Comparison of ENCODE assay signal across 1 cellular context in the genomic region with DNA sequence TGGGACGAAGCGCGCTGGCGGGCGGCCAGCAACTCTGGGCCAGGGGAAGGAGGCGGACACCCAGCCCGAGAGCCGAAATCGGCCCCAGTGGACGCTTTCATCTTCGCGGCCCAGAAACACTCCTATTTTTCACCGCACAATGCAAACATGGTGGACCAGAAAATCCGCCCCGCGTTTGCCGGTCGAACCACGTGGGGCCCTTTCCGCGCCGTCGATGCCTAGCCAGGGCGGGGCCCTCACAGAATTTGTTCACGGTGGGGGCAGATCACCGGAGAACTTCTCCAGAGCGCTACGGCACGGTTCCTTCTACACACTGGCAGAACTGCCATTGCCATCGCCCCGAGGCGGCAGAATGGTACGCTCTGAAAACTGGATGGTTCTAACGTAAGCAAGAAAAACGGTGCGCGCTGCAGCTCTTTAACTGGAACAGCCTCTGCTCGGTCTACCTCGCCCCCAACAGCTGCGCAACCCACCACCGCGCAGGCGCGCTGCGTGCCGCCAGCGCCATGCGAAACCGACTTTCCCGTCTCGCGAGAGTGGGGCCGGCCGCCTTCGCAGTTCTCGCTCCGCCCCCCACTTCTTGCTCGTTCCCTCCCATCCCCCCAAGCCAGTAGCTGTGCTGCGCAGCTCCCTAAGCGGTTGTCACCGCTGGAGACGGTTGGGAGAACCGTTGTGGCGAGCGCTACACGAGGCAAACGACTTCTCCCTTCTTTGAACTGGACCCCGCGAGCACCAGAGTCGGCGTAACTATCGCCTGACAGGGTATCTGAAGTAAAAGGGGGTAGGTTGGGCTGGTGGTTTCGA.
TF ChIP-seq lines count a peak whose summit lies in the region.

A gene with protein sequence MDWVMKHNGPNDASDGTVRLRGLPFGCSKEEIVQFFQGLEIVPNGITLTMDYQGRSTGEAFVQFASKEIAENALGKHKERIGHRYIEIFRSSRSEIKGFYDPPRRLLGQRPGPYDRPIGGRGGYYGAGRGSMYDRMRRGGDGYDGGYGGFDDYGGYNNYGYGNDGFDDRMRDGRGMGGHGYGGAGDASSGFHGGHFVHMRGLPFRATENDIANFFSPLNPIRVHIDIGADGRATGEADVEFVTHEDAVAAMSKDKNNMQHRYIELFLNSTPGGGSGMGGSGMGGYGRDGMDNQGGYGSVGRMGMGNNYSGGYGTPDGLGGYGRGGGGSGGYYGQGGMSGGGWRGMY (plus strand): TSS at position 610 of the 804 bp plus-strand sequence. CDS start 5,158 bp downstream, outside the sequence.

TF ChIP-seq in WTC11, 78 proteins besides CTCF, POLR2A, EP300 and RAD21 (continued from another document and continues in another):
- TF ChIP-seq, protein P1, sequence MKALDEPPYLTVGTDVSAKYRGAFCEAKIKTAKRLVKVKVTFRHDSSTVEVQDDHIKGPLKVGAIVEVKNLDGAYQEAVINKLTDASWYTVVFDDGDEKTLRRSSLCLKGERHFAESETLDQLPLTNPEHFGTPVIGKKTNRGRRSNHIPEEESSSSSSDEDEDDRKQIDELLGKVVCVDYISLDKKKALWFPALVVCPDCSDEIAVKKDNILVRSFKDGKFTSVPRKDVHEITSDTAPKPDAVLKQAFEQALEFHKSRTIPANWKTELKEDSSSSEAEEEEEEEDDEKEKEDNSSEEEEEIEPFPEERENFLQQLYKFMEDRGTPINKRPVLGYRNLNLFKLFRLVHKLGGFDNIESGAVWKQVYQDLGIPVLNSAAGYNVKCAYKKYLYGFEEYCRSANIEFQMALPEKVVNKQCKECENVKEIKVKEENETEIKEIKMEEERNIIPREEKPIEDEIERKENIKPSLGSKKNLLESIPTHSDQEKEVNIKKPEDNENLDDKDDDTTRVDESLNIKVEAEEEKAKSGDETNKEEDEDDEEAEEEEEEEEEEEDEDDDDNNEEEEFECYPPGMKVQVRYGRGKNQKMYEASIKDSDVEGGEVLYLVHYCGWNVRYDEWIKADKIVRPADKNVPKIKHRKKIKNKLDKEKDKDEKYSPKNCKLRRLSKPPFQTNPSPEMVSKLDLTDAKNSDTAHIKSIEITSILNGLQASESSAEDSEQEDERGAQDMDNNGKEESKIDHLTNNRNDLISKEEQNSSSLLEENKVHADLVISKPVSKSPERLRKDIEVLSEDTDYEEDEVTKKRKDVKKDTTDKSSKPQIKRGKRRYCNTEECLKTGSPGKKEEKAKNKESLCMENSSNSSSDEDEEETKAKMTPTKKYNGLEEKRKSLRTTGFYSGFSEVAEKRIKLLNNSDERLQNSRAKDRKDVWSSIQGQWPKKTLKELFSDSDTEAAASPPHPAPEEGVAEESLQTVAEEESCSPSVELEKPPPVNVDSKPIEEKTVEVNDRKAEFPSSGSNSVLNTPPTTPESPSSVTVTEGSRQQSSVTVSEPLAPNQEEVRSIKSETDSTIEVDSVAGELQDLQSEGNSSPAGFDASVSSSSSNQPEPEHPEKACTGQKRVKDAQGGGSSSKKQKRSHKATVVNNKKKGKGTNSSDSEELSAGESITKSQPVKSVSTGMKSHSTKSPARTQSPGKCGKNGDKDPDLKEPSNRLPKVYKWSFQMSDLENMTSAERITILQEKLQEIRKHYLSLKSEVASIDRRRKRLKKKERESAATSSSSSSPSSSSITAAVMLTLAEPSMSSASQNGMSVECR (CRISPR knock-in tag; IDR thresholded peaks at IDR 0.05; ENCODE audit: borderline replicate concordance): 0 out of 2 replicates have a peak, but pooled peaks have one; percentile 17
- TF ChIP-seq, protein P2, sequence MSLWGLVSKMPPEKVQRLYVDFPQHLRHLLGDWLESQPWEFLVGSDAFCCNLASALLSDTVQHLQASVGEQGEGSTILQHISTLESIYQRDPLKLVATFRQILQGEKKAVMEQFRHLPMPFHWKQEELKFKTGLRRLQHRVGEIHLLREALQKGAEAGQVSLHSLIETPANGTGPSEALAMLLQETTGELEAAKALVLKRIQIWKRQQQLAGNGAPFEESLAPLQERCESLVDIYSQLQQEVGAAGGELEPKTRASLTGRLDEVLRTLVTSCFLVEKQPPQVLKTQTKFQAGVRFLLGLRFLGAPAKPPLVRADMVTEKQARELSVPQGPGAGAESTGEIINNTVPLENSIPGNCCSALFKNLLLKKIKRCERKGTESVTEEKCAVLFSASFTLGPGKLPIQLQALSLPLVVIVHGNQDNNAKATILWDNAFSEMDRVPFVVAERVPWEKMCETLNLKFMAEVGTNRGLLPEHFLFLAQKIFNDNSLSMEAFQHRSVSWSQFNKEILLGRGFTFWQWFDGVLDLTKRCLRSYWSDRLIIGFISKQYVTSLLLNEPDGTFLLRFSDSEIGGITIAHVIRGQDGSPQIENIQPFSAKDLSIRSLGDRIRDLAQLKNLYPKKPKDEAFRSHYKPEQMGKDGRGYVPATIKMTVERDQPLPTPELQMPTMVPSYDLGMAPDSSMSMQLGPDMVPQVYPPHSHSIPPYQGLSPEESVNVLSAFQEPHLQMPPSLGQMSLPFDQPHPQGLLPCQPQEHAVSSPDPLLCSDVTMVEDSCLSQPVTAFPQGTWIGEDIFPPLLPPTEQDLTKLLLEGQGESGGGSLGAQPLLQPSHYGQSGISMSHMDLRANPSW (CRISPR knock-in tag; conservative IDR thresholded peaks at IDR 0.05; ENCODE audit: low read depth): no peak
- TF ChIP-seq NFATC4 (CRISPR knock-in tag; IDR thresholded peaks at IDR 0.05) (peak; percentile 37), HMGA2 (CRISPR knock-in tag; IDR thresholded peaks at IDR 0.05) (no peak), ZNF423 (CRISPR knock-in tag; IDR thresholded peaks at IDR 0.05) (no peak), ELF4 (CRISPR knock-in tag; IDR thresholded peaks at IDR 0.05; ENCODE audit: low read depth) (no peak), OVOL2 (CRISPR knock-in tag; IDR thresholded peaks at IDR 0.05; ENCODE audit: borderline replicate concordance) (peak; percentile 7; the same call in 1 of the 2 replicates), NR1H2 (CRISPR knock-in tag; IDR thresholded peaks at IDR 0.05) (no peak), ETV6 (CRISPR knock-in tag; IDR thresholded peaks at IDR 0.05) (peak; percentile 95), MXD4 (CRISPR knock-in tag; IDR thresholded peaks at IDR 0.05; ENCODE audit: borderline replicate concordance) (no peak), CREM (CRISPR knock-in tag; IDR thresholded peaks at IDR 0.05) (no peak), SOX15 (CRISPR knock-in tag; IDR thresholded peaks at IDR 0.05) (no peak), CREB1 (CRISPR knock-in tag; IDR thresholded peaks at IDR 0.05) (no peak), NFYB (CRISPR knock-in tag; conservative IDR thresholded peaks at IDR 0.05; ENCODE audit: low read depth) (no peak; the same call in 1 of the 2 replicates), IRF2 (CRISPR knock-in tag; IDR thresholded peaks at IDR 0.05; ENCODE audit: borderline replicate concordance, low read depth) (no peak; the same call in 1 of the 2 replicates), TP53 (CRISPR knock-in tag; IDR thresholded peaks at IDR 0.05) (no peak; the same call in 1 of the 2 replicates), SMAD4 (CRISPR knock-in tag; IDR thresholded peaks at IDR 0.05) (no peak), CBFB (CRISPR knock-in tag; IDR thresholded peaks at IDR 0.05; ENCODE audit: low read depth) (no peak)
- TF ChIP-seq, protein P3, sequence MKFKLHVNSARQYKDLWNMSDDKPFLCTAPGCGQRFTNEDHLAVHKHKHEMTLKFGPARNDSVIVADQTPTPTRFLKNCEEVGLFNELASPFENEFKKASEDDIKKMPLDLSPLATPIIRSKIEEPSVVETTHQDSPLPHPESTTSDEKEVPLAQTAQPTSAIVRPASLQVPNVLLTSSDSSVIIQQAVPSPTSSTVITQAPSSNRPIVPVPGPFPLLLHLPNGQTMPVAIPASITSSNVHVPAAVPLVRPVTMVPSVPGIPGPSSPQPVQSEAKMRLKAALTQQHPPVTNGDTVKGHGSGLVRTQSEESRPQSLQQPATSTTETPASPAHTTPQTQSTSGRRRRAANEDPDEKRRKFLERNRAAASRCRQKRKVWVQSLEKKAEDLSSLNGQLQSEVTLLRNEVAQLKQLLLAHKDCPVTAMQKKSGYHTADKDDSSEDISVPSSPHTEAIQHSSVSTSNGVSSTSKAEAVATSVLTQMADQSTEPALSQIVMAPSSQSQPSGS (CRISPR knock-in tag; IDR thresholded peaks at IDR 0.05; ENCODE audit: borderline replicate concordance, low read depth): no peak; the same call in 1 of the 2 replicates
- TF ChIP-seq, protein P4, sequence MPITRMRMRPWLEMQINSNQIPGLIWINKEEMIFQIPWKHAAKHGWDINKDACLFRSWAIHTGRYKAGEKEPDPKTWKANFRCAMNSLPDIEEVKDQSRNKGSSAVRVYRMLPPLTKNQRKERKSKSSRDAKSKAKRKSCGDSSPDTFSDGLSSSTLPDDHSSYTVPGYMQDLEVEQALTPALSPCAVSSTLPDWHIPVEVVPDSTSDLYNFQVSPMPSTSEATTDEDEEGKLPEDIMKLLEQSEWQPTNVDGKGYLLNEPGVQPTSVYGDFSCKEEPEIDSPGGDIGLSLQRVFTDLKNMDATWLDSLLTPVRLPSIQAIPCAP (CRISPR knock-in tag; IDR thresholded peaks at IDR 0.05): peak; percentile 91
- TF ChIP-seq, protein P5, sequence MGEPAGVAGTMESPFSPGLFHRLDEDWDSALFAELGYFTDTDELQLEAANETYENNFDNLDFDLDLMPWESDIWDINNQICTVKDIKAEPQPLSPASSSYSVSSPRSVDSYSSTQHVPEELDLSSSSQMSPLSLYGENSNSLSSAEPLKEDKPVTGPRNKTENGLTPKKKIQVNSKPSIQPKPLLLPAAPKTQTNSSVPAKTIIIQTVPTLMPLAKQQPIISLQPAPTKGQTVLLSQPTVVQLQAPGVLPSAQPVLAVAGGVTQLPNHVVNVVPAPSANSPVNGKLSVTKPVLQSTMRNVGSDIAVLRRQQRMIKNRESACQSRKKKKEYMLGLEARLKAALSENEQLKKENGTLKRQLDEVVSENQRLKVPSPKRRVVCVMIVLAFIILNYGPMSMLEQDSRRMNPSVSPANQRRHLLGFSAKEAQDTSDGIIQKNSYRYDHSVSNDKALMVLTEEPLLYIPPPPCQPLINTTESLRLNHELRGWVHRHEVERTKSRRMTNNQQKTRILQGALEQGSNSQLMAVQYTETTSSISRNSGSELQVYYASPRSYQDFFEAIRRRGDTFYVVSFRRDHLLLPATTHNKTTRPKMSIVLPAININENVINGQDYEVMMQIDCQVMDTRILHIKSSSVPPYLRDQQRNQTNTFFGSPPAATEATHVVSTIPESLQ (CRISPR knock-in tag; IDR thresholded peaks at IDR 0.05): 0 out of 2 replicates have a peak, but pooled peaks have one; percentile 10
- TF ChIP-seq, protein P6, sequence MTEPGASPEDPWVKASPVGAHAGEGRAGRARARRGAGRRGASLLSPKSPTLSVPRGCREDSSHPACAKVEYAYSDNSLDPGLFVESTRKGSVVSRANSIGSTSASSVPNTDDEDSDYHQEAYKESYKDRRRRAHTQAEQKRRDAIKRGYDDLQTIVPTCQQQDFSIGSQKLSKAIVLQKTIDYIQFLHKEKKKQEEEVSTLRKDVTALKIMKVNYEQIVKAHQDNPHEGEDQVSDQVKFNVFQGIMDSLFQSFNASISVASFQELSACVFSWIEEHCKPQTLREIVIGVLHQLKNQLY (CRISPR knock-in tag; IDR thresholded peaks at IDR 0.05): no peak
- TF ChIP-seq, protein P7, sequence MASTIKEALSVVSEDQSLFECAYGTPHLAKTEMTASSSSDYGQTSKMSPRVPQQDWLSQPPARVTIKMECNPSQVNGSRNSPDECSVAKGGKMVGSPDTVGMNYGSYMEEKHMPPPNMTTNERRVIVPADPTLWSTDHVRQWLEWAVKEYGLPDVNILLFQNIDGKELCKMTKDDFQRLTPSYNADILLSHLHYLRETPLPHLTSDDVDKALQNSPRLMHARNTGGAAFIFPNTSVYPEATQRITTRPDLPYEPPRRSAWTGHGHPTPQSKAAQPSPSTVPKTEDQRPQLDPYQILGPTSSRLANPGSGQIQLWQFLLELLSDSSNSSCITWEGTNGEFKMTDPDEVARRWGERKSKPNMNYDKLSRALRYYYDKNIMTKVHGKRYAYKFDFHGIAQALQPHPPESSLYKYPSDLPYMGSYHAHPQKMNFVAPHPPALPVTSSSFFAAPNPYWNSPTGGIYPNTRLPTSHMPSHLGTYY (CRISPR knock-in tag; IDR thresholded peaks at IDR 0.05): no peak
- TF ChIP-seq, protein P8, sequence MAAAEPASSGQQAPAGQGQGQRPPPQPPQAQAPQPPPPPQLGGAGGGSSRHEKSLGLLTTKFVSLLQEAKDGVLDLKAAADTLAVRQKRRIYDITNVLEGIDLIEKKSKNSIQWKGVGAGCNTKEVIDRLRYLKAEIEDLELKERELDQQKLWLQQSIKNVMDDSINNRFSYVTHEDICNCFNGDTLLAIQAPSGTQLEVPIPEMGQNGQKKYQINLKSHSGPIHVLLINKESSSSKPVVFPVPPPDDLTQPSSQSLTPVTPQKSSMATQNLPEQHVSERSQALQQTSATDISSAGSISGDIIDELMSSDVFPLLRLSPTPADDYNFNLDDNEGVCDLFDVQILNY (CRISPR knock-in tag; IDR thresholded peaks at IDR 0.05): peak; percentile 43; the same call in 1 of the 2 replicates
- TF ChIP-seq, protein P9, sequence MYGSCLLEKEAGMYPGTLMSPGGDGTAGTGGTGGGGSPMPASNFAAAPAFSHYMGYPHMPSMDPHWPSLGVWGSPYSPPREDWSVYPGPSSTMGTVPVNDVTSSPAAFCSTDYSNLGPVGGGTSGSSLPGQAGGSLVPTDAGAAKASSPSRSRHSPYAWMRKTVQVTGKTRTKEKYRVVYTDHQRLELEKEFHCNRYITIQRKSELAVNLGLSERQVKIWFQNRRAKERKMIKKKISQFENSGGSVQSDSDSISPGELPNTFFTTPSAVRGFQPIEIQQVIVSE (CRISPR knock-in tag; IDR thresholded peaks at IDR 0.05; ENCODE audit: borderline replicate concordance): no peak
- TF ChIP-seq, protein P10, sequence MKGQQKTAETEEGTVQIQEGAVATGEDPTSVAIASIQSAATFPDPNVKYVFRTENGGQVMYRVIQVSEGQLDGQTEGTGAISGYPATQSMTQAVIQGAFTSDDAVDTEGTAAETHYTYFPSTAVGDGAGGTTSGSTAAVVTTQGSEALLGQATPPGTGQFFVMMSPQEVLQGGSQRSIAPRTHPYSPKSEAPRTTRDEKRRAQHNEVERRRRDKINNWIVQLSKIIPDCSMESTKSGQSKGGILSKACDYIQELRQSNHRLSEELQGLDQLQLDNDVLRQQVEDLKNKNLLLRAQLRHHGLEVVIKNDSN (CRISPR knock-in tag; IDR thresholded peaks at IDR 0.05): peak; percentile 81
- TF ChIP-seq, protein P11, sequence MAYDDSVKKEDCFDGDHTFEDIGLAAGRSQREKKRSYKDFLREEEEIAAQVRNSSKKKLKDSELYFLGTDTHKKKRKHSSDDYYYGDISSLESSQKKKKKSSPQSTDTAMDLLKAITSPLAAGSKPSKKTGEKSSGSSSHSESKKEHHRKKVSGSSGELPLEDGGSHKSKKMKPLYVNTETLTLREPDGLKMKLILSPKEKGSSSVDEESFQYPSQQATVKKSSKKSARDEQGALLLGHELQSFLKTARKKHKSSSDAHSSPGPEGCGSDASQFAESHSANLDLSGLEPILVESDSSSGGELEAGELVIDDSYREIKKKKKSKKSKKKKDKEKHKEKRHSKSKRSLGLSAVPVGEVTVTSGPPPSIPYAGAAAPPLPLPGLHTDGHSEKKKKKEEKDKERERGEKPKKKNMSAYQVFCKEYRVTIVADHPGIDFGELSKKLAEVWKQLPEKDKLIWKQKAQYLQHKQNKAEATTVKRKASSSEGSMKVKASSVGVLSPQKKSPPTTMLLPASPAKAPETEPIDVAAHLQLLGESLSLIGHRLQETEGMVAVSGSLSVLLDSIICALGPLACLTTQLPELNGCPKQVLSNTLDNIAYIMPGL (CRISPR knock-in tag; IDR thresholded peaks at IDR 0.05): peak; percentile 10; the same call in 1 of the 2 replicates
- TF ChIP-seq, protein P12, sequence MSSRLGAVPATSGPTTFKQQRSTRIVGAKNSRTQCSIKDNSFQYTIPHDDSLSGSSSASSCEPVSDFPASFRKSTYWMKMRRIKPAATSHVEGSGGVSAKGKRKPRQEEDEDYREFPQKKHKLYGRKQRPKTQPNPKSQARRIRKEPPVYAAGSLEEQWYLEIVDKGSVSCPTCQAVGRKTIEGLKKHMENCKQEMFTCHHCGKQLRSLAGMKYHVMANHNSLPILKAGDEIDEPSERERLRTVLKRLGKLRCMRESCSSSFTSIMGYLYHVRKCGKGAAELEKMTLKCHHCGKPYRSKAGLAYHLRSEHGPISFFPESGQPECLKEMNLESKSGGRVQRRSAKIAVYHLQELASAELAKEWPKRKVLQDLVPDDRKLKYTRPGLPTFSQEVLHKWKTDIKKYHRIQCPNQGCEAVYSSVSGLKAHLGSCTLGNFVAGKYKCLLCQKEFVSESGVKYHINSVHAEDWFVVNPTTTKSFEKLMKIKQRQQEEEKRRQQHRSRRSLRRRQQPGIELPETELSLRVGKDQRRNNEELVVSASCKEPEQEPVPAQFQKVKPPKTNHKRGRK (CRISPR knock-in tag; IDR thresholded peaks at IDR 0.05; ENCODE audit: borderline replicate concordance): no peak
